11 cellular contexts compared by ENCODE assay signal in genomic region chr17:58318065-58318481, GRCh38. TPM values are rescaled to one million over a fixed set of nuclear protein-coding genes. Genes with fewer than 3 reads are reported as not detected.
DNase-seq lines count a peak whose midpoint lies in the region; ATAC-seq, FAIRE-seq and TF ChIP-seq lines count a peak whose summit lies in the region.
"Had no signal": no experiment of that assay in that cellular context is flagged by ENCODE, and none has a peak within 500 bp of the region (broad histone marks: within the 10 kb centered on the region; RNA-seq: fewer than 3 reads in every experiment).

No MANE protein-coding gene starts in this region.

- H3K36me3 ChIP-seq in Loucy (ENCODE audit: insufficient read depth, low read length) (peaks cover 53% of the 10 kb centered on the region; the same call in 1 of the 2 replicates), sigmoid colon (peaks cover 0 to 8% (median 0%) of the 10 kb centered on the region in 4 donors), GM23338 (ENCODE audit: insufficient read depth) (no peaks in the 10 kb centered on the region)

- no peak for ATAC-seq in activated CD8-positive, alpha-beta memory T cell treated with anti-CD3 and anti-CD28 coated beads, Interleukin-2, amount 10 ng/mL, durations not matched to agents 7 days and 5 days
- ATAC-seq in GM23338 = no peak

- no peak for FAIRE-seq in GM12891 (lab: Jason Lieb, UNC)

- TF ChIP-seq CTCF in Loucy (conservative IDR thresholded peaks at IDR 0.05; ENCODE audit: low read length) (no peak), sigmoid colon (IDR thresholded peaks at IDR 0.05) (no peak), GM23338 (conservative IDR thresholded peaks at IDR 0.05; ENCODE audit: low read depth in 2 of 2) (no peak)

- H3K9ac ChIP-seq in Loucy (ENCODE audit: low read depth, low read length, poor library complexity, severe bottlenecking) = peak overlapping the region; percentile 57

- H3K27me3 ChIP-seq in Loucy (ENCODE audit: insufficient read depth, low read length, poor library complexity, severe bottlenecking) (no peaks in the 10 kb centered on the region), sigmoid colon (no peaks in the 10 kb centered on the region), GM23338 (ENCODE audit: insufficient read depth) (no peaks in the 10 kb centered on the region)

- H2AFZ ChIP-seq in Loucy (ENCODE audit: low read length) = no peak overlapping the region
- no peak overlapping the region for H2AFZ ChIP-seq in GM23338

- H3K27ac ChIP-seq in sigmoid colon = no peak overlapping the region
- no peak overlapping the region for H3K27ac ChIP-seq in GM23338 (ENCODE audit: low read depth)

- peaks cover 15% of the 10 kb centered on the region for H3K4me1 ChIP-seq in Loucy (ENCODE audit: insufficient read depth, low read length, poor library complexity, severe bottlenecking)
- H3K4me1 ChIP-seq in sigmoid colon = peaks cover 0 to 2% (median 1%) of the 10 kb centered on the region in 4 donors
- H3K4me1 ChIP-seq in GM23338 (ENCODE audit: insufficient read depth) = no peaks in the 10 kb centered on the region

- H3K79me2 ChIP-seq in Loucy (ENCODE audit: insufficient read depth, low read length) (peaks cover 18% of the 10 kb centered on the region), GM23338 (replicated peaks; ENCODE audit: insufficient read depth) (no peaks in the 10 kb centered on the region)

- WGBS in sigmoid colon, 2 donors = 87 to 93% methylated on average over 9 of the region's 9 CpGs

- CTCF ChIA-PET in activated CD8-positive, alpha-beta memory T cell treated with anti-CD3 and anti-CD28 coated beads, Interleukin-2, amount 10 ng/mL, durations not matched to agents 7 days and 5 days (lab: Charles Lee) = interaction anchor here (0.7 to 8.1 kb wide), 43 partner anchors 9 to 200 kb away, joined by 3 to 136 read pairs (median 6); partner anchors contain the start of genes HSF5, RNF43, SUPT4H1 and TSPOAP1

- no peak for TF ChIP-seq POLR2A in sigmoid colon (IDR thresholded peaks at IDR 0.05)
- TF ChIP-seq POLR2A in GM12891 (IDR thresholded peaks at IDR 0.05; ENCODE audit: low read depth, low read length) = no peak

- H3F3A ChIP-seq in Loucy (ENCODE audit: low read depth) = no peaks in the 10 kb centered on the region
- H3F3A ChIP-seq in GM23338 (replicated peaks; ENCODE audit: low read depth) = no peaks in the 10 kb centered on the region

- H3K27ac Mint-ChIP-seq in activated CD8-positive, alpha-beta memory T cell treated with anti-CD3 and anti-CD28 coated beads, Interleukin-2, amount 10 ng/mL, durations not matched to agents 7 days and 5 days = peak overlapping the region; percentile 84
- H3K27ac Mint-ChIP-seq in activated naive CD8-positive, alpha-beta T cell = peak overlapping the region; percentile 64
- H3K27ac Mint-ChIP-seq in GM23338 = no peak overlapping the region

- peak; percentile 40 for DNase-seq in activated CD8-positive, alpha-beta memory T cell treated with anti-CD3 and anti-CD28 coated beads, Interleukin-2, amount 10 ng/mL, durations not matched to agents 7 days and 5 days
- no peak for DNase-seq in activated CD8-positive, alpha-beta memory T cell treated with anti-CD3 and anti-CD28 coated beads for 24 hours
- peak; percentile 59 for DNase-seq in sigmoid colon
- DNase-seq in GM03348 (ENCODE audit: low spot score) = no peak
- DNase-seq in GM23338 (ENCODE audit: low spot score) = no peak
- no peak for DNase-seq in GM12891 (ENCODE audit: insufficient read length, low spot score)
- DNase-seq: NCI-H1417 treated with DMSO at 0.1 percent for 48 hours had no signal

- no peaks in the 10 kb centered on the region for H3K9me3 ChIP-seq in Loucy (ENCODE audit: insufficient read depth, low read depth, low read length)
- no peaks in the 10 kb centered on the region for H3K9me3 ChIP-seq in sigmoid colon

- H3K9me3 Mint-ChIP-seq in activated CD8-positive, alpha-beta memory T cell treated with anti-CD3 and anti-CD28 coated beads, Interleukin-2, amount 10 ng/mL, durations not matched to agents 7 days and 5 days (ENCODE audit: low read depth) = no peaks in the 10 kb centered on the region
- no peaks in the 10 kb centered on the region for H3K9me3 Mint-ChIP-seq in activated naive CD8-positive, alpha-beta T cell (ENCODE audit: low read depth)
- H3K9me3 Mint-ChIP-seq in GM23338 = no peaks in the 10 kb centered on the region
- H3K9me3 Mint-ChIP-seq: neural crest cell had no signal

- no peaks in the 10 kb centered on the region for H3K27me3 Mint-ChIP-seq in activated CD8-positive, alpha-beta memory T cell treated with anti-CD3 and anti-CD28 coated beads, Interleukin-2, amount 10 ng/mL, durations not matched to agents 7 days and 5 days
- no peaks in the 10 kb centered on the region for H3K27me3 Mint-ChIP-seq in activated naive CD8-positive, alpha-beta T cell
- peaks cover 9% of the 10 kb centered on the region for H3K27me3 Mint-ChIP-seq in GM23338 (ENCODE audit: insufficient read depth, low read depth, poor library complexity)

- TF ChIP-seq EP300 in sigmoid colon (IDR thresholded peaks at IDR 0.05) = no peak

- H3K4me3 ChIP-seq in Loucy (ENCODE audit: low read length, poor library complexity, severe bottlenecking) (peak overlapping the region; percentile 24), sigmoid colon (no peak overlapping the region), GM23338 (no peak overlapping the region)

- peaks cover 31% of the 10 kb centered on the region for H4K20me1 ChIP-seq in Loucy (ENCODE audit: insufficient read depth, low read length, poor library complexity, severe bottlenecking)
- H4K20me1 ChIP-seq in GM23338 (replicated peaks; ENCODE audit: insufficient read depth) = no peaks in the 10 kb centered on the region

- intact Hi-C loops in sigmoid colon (cut with DNase I) = no loop called here

- no peak overlapping the region for H3K4me3 Mint-ChIP-seq in activated CD8-positive, alpha-beta memory T cell treated with anti-CD3 and anti-CD28 coated beads, Interleukin-2, amount 10 ng/mL, durations not matched to agents 7 days and 5 days
- no peak overlapping the region for H3K4me3 Mint-ChIP-seq in activated naive CD8-positive, alpha-beta T cell
- H3K4me3 Mint-ChIP-seq in GM23338 = no peak overlapping the region
- H3K4me3 Mint-ChIP-seq: neural crest cell had no signal

- H3K9me2 ChIP-seq in Loucy (replicated peaks; ENCODE audit: low read depth, low read length) (no peaks in the 10 kb centered on the region), GM23338 (ENCODE audit: insufficient read depth) (no peaks in the 10 kb centered on the region)

- H3K4me2 ChIP-seq in Loucy (ENCODE audit: low read depth, low read length, poor library complexity, severe bottlenecking) (peak overlapping the region; percentile 37), GM23338 (no peak overlapping the region)

- peaks cover 14% of the 10 kb centered on the region for H3K4me1 Mint-ChIP-seq in activated CD8-positive, alpha-beta memory T cell treated with anti-CD3 and anti-CD28 coated beads, Interleukin-2, amount 10 ng/mL, durations not matched to agents 7 days and 5 days
- H3K4me1 Mint-ChIP-seq in activated naive CD8-positive, alpha-beta T cell (ENCODE audit: low read depth) = peaks cover 16% of the 10 kb centered on the region
- H3K4me1 Mint-ChIP-seq in GM23338 = peaks cover 7% of the 10 kb centered on the region

- peaks cover 15% of the 10 kb centered on the region for H3K36me3 Mint-ChIP-seq in activated CD8-positive, alpha-beta memory T cell treated with anti-CD3 and anti-CD28 coated beads, Interleukin-2, amount 10 ng/mL, durations not matched to agents 7 days and 5 days
- peaks cover 4% of the 10 kb centered on the region for H3K36me3 Mint-ChIP-seq in activated naive CD8-positive, alpha-beta T cell
- no peaks in the 10 kb centered on the region for H3K36me3 Mint-ChIP-seq in GM23338 (ENCODE audit: low read depth)

TF ChIP-seq in GM23338, 12 proteins besides CTCF, POLR2A, EP300 and RAD21 (continues in another document):
- TF ChIP-seq ZNF114 (CRISPR knock-in tag; IDR thresholded peaks at IDR 0.05) (no peak), POLR2AphosphoS5 (IDR thresholded peaks at IDR 0.05; ENCODE audit: low read depth) (no peak)

TF ChIP-seq in GM12891, 5 proteins besides CTCF, POLR2A, EP300 and RAD21:
- TF ChIP-seq PAX5 (IDR thresholded peaks at IDR 0.05; ENCODE audit: insufficient read depth, low read length, severe bottlenecking) (no peak), POLR2AphosphoS5 (IDR thresholded peaks at IDR 0.05; ENCODE audit: low read depth, low read length) (no peak), POU2F2 (IDR thresholded peaks at IDR 0.05; ENCODE audit: low read depth, low read length) (no peak), TAF1 (IDR thresholded peaks at IDR 0.05; ENCODE audit: low read depth, low read length) (no peak), SPI1 (IDR thresholded peaks at IDR 0.05; ENCODE audit: low read depth, low read length) (no peak)

RNA-seq across cellular contexts. Expression of gene TSPOAP1, which starts 10.5 kb away (rescaled TPM):
- total RNA-seq in activated CD8-positive, alpha-beta memory T cell treated with anti-CD3 and anti-CD28 coated beads, Interleukin-2, amount 10 ng/mL, durations not matched to agents 7 days and 5 days = 10 to 100 TPM; 25.6 to 66.3 TPM
- 10 to 100 TPM; 12.5 to 28.4 (median 17.0) TPM for total RNA-seq in sigmoid colon
- polyA plus RNA-seq in sigmoid colon = 1 to 10 TPM in 2 of 3 donors, under 1 TPM in 1; 0.69 to 7.2 (median 3.6) TPM
- total RNA-seq in GM23338 (2014; rRNA removed; shearing (Covaris generic)) = 11.8 and 12.9 TPM in 2 replicates
- 6.3 and 7.3 TPM in 2 replicates for polyA plus RNA-seq in GM23338 (2016; fragmentation: Nextera tagmentation; extraction: Ambion mirVana)
- polyA plus RNA-seq in GM12891 (2012; ENCODE audit: low read depth, missing spikeins) = 11.0 TPM
- total RNA-seq: SK-MEL-5 had no signal

RNA-seq across cellular contexts. Expression of gene SUPT4H1, which starts 33.9 kb away (rescaled TPM):
- 100 to 1,000 TPM in 1 of 2 experiments, 10 to 100 TPM in 1; 63.3 to 127 TPM for total RNA-seq in activated CD8-positive, alpha-beta memory T cell treated with anti-CD3 and anti-CD28 coated beads, Interleukin-2, amount 10 ng/mL, durations not matched to agents 7 days and 5 days
- total RNA-seq in sigmoid colon = 10 to 100 TPM; 50.5 to 65.3 (median 57.4) TPM
- polyA plus RNA-seq in sigmoid colon (100 to 1,000 TPM in 1 of 3 donors, 10 to 100 TPM in 2; 90.1 to 114 (median 99.3) TPM), GM23338 (2016; fragmentation: Nextera tagmentation; extraction: Ambion mirVana) (73.9 and 83.7 TPM in 2 replicates)
- 82.2 and 87.0 TPM in 2 replicates for total RNA-seq in GM23338 (2014; rRNA removed; shearing (Covaris generic))
- polyA plus RNA-seq in GM12891 (2012; ENCODE audit: low read depth, missing spikeins) = 122 TPM

RNA-seq across cellular contexts. Expression of gene MPO, which starts 37.3 kb away (rescaled TPM):
- under 1 TPM in 1 of 2 experiments, not detected in 1; 0.09 TPM for total RNA-seq in activated CD8-positive, alpha-beta memory T cell treated with anti-CD3 and anti-CD28 coated beads, Interleukin-2, amount 10 ng/mL, durations not matched to agents 7 days and 5 days
- total RNA-seq in sigmoid colon = under 1 TPM in 1 of 4 donors, not detected in 3; 0.36 TPM
- polyA plus RNA-seq in sigmoid colon (under 1 TPM in 1 of 3 donors, not detected in 2; 0.44 TPM), GM23338 (2016; fragmentation: Nextera tagmentation; extraction: Ambion mirVana) (0.08 TPM in 1 of 2 replicates, not detected in the other)
- total RNA-seq in GM23338 (2014; rRNA removed; shearing (Covaris generic)) = 0.12 TPM in 1 of 2 replicates, not detected in the other
- 0.15 TPM for polyA plus RNA-seq in GM12891 (2012; ENCODE audit: low read depth, missing spikeins)
- total RNA-seq: neural crest cell, SK-MEL-5 had no signal

Comparison
In these comparisons a context has a peak if more than half of its experiments do, and no peak if none do; other contexts are left out.
1. DNase-seq: peak in activated CD8-positive, alpha-beta memory T cell treated with anti-CD3 and anti-CD28 coated beads, Interleukin-2, amount 10 ng/mL, durations not matched to agents 7 days and 5 days (single experiment) and sigmoid colon (single experiment); none in activated CD8-positive, alpha-beta memory T cell treated with anti-CD3 and anti-CD28 coated beads for 24 hours (single experiment), GM03348 (single experiment), GM23338 (single experiment) and GM12891 (single experiment).